ENCODE assay signal across 1 cellular context in genomic region chr12:10636611-10637010, GRCh38.
TF ChIP-seq lines count a peak whose summit lies in the region.

No MANE protein-coding gene starts in this region.

TF ChIP-seq in WTC11, 78 proteins besides CTCF, POLR2A, EP300 and RAD21 (continued from another document):
- TF ChIP-seq CDX4 (CRISPR knock-in tag; IDR thresholded peaks at IDR 0.05; ENCODE audit: borderline replicate concordance): no peak
- no peak for TF ChIP-seq ZNF263 (CRISPR knock-in tag; IDR thresholded peaks at IDR 0.05; ENCODE audit: low read depth)
TF ChIP-seq in WTC11: peak in this region for 0.
